Comparison of ENCODE assay signal across 8 cellular contexts in the genomic region with DNA sequence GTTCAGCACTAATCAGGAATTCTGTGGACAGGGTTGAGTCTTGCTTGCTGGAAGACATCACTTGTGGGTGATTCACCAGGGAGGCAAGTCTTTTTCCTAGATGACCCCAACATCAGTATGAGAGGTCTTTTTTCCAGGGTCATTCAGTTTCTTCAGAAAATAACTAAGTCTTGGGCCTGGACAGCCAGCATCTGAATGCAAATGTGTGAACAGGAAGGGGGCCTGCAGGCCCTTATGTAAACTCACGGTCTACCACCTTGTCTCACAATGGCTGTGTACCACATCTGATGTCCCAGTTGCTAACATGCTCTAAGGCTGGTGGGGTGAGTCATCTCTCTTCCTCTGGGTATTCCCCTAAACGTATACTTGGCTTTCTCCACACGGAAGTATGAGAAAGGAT.
A peak's percentile ranks its signal among the peaks of the same experiment; 100 is the strongest.
DNase-seq lines count a peak whose midpoint lies in the region; ATAC-seq and TF ChIP-seq lines count a peak whose summit lies in the region.

No MANE protein-coding gene starts in this region.

- peak; percentile 99 for ATAC-seq in HG03342 (IDR thresholded peaks at IDR 0.05; ENCODE audit: unreplicated experiment)

- TF ChIP-seq CTCF in foreskin fibroblast (IDR thresholded peaks at IDR 0.05; ENCODE audit: low read depth, low read length) = no peak

- no peak overlapping the region for H3K4me3 ChIP-seq in foreskin fibroblast (ENCODE audit: low read depth in 1 of 2, low read length in 2 of 2)

- DNase-seq in activated gamma-delta T cell treated with Interleukin-2 at 50 U/mL for 16 hours = peak; percentile 46
- no peak for DNase-seq in activated gamma-delta T cell (lab: John Stamatoyannopoulos, UW)
- peak; percentile 29 to 33 for DNase-seq in activated CD4-positive, alpha-beta T cell treated with anti-CD3 and anti-CD28 coated beads, Interleukin-2, amount 50 U/mL, for 4 hours
- peak; percentile 38 to 62 for DNase-seq in foreskin fibroblast
- peak; percentile 12 to 40 for DNase-seq in stimulated activated CD8-positive, alpha-beta memory T cell treated with anti-CD3 and anti-CD28 coated beads, Interleukin-7, amount 100 ng/mL, for 4 hours (ENCODE audit: low read depth in 2 of 2)
- no peak for DNase-seq in NCI-H1417 (lab: John Stamatoyannopoulos, UW)
- no peak for DNase-seq in NCI-H2227 treated with DMSO at 0.1 percent for 48 hours (lab: John Stamatoyannopoulos, UW)

Comparison
In these comparisons a context has a peak if more than half of its experiments do, and no peak if none do; other contexts are left out.
1. DNase-seq: peak in activated gamma-delta T cell treated with Interleukin-2 at 50 U/mL for 16 hours (single experiment), activated CD4-positive, alpha-beta T cell treated with anti-CD3 and anti-CD28 coated beads, Interleukin-2, amount 50 U/mL, for 4 hours (2 of 2), foreskin fibroblast (2 of 2) and stimulated activated CD8-positive, alpha-beta memory T cell treated with anti-CD3 and anti-CD28 coated beads, Interleukin-7, amount 100 ng/mL, for 4 hours (2 of 2); none in activated gamma-delta T cell (single experiment), NCI-H1417 (0 of 3) and NCI-H2227 treated with DMSO at 0.1 percent for 48 hours (single experiment).